In the genomic region with DNA sequence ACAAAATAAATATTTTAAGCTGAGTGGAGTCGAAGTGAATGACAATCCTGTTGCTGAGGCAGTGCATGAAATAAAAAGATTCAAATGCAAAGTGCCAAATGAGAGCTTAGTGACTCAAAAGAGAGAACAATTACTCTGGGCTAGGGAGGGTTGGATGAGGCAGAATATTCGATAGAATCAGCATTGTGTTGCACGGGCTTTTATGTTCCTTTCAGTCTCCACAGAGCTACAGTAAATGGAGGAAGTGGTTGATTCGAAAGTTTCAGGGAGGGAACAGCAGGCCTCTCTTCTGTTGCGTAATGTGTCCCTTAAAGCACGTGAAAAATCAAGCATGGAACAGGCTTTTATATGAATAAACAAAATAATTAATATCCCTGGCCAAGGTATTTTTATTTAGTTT, we compare ENCODE assay signal across 10 cellular contexts.
DNase-seq lines count a peak whose midpoint lies in the region; ATAC-seq and TF ChIP-seq lines count a peak whose summit lies in the region.
"Had no signal": no experiment of that assay in that cellular context is flagged by ENCODE, and none has a peak within 500 bp of the region (broad histone marks: within the 10 kb centered on the region; RNA-seq: fewer than 3 reads in every experiment).

No MANE protein-coding gene starts in this region.

- 69 to 70% methylated on average over 6 of the region's 6 CpGs for WGBS in lower leg skin, 2 donors

- ATAC-seq in HG02970 (IDR thresholded peaks at IDR 0.05; ENCODE audit: low FRiP score, unreplicated experiment) (peak; percentile 70), SK-N-SH treated with all-trans-retinoic acid at 6 μM for 48 hours (no peak), esophagus mucosa (no peak)

- intact Hi-C loops in lower leg skin (cut with DNase I; ENCODE audit: low total_unique reads) = no loop called here

- no peak for TF ChIP-seq CTCF in lower leg skin (IDR thresholded peaks at IDR 0.05)

- no peak for TF ChIP-seq POLR2A in lower leg skin (IDR thresholded peaks at IDR 0.05)

- DNase-seq in stimulated activated CD4-positive, alpha-beta T cell treated with anti-CD3 and anti-CD28 coated beads, Interleukin-1b, Interleukin-23, amount 100 ng/mL, for 48 hours = peak; percentile 16
- DNase-seq in stimulated activated CD4-positive, alpha-beta T cell treated with anti-CD3 and anti-CD28 coated beads, Interleukin-2, amount 100 ng/mL, for 48 hours = no peak
- DNase-seq in NOMO-1 treated with dmso at 0.1 percent for 144 hours (lab: John Stamatoyannopoulos, UW; ENCODE audit: unreplicated experiment) (peak; percentile 61), lower leg skin (ENCODE audit: low spot score in 2 of 2) (no peak), KG1 (lab: John Stamatoyannopoulos, UW) (no peak)
- DNase-seq: central memory CD4-positive, alpha-beta T cell; islet precursor cell had no signal

- no peak overlapping the region for H3K4me3 ChIP-seq in lower leg skin (ENCODE audit: low read depth, poor library complexity, severe bottlenecking)

TF ChIP-seq in SK-N-SH treated with all-trans-retinoic acid at 6 μM for 48 hours, 23 proteins besides CTCF, POLR2A, EP300 and RAD21:
- no peak for TF ChIP-seq BACH2 (CRISPR knock-in tag; IDR thresholded peaks at IDR 0.05; ENCODE audit: borderline replicate concordance)
- TF ChIP-seq ZFP3 (CRISPR knock-in tag; IDR thresholded peaks at IDR 0.05) = no peak
- TF ChIP-seq ZC3H10 (CRISPR knock-in tag; IDR thresholded peaks at IDR 0.05) = no peak
- no peak for TF ChIP-seq PPARA (CRISPR knock-in tag; IDR thresholded peaks at IDR 0.05; ENCODE audit: borderline replicate concordance)
- no peak for TF ChIP-seq ZFP30 (CRISPR knock-in tag; IDR thresholded peaks at IDR 0.05)
- no peak for TF ChIP-seq ISL1 (CRISPR knock-in tag; IDR thresholded peaks at IDR 0.05)
- no peak for TF ChIP-seq GLIS3 (CRISPR knock-in tag; IDR thresholded peaks at IDR 0.05)
- TF ChIP-seq, protein P1, sequence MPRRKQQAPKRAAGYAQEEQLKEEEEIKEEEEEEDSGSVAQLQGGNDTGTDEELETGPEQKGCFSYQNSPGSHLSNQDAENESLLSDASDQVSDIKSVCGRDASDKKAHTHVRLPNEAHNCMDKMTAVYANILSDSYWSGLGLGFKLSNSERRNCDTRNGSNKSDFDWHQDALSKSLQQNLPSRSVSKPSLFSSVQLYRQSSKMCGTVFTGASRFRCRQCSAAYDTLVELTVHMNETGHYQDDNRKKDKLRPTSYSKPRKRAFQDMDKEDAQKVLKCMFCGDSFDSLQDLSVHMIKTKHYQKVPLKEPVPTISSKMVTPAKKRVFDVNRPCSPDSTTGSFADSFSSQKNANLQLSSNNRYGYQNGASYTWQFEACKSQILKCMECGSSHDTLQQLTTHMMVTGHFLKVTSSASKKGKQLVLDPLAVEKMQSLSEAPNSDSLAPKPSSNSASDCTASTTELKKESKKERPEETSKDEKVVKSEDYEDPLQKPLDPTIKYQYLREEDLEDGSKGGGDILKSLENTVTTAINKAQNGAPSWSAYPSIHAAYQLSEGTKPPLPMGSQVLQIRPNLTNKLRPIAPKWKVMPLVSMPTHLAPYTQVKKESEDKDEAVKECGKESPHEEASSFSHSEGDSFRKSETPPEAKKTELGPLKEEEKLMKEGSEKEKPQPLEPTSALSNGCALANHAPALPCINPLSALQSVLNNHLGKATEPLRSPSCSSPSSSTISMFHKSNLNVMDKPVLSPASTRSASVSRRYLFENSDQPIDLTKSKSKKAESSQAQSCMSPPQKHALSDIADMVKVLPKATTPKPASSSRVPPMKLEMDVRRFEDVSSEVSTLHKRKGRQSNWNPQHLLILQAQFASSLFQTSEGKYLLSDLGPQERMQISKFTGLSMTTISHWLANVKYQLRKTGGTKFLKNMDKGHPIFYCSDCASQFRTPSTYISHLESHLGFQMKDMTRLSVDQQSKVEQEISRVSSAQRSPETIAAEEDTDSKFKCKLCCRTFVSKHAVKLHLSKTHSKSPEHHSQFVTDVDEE (CRISPR knock-in tag; IDR thresholded peaks at IDR 0.05) = no peak
- no peak for TF ChIP-seq ZNF8 (CRISPR knock-in tag; IDR thresholded peaks at IDR 0.05)
- TF ChIP-seq SNAI2 (CRISPR knock-in tag; IDR thresholded peaks at IDR 0.05) = no peak
- no peak for TF ChIP-seq TCF4 (CRISPR knock-in tag; IDR thresholded peaks at IDR 0.05; ENCODE audit: borderline replicate concordance)
- TF ChIP-seq ZNF565 (CRISPR knock-in tag; conservative IDR thresholded peaks at IDR 0.05; ENCODE audit: low read depth) = no peak

Comparison
In these comparisons a context has a peak if more than half of its experiments do, and no peak if none do; other contexts are left out.
1. DNase-seq: peak in stimulated activated CD4-positive, alpha-beta T cell treated with anti-CD3 and anti-CD28 coated beads, Interleukin-1b, Interleukin-23, amount 100 ng/mL, for 48 hours (single experiment) and NOMO-1 treated with dmso at 0.1 percent for 144 hours (single experiment); none in stimulated activated CD4-positive, alpha-beta T cell treated with anti-CD3 and anti-CD28 coated beads, Interleukin-2, amount 100 ng/mL, for 48 hours (0 of 2), lower leg skin (0 of 2) and KG1 (single experiment).